In genomic region chr1:91685994-91686393, GRCh38 we compare ENCODE assay signal across 16 cellular contexts.
DNase-seq lines count a peak whose midpoint lies in the region; ATAC-seq and TF ChIP-seq lines count a peak whose summit lies in the region.
"Had no signal": no experiment of that assay in that cellular context is flagged by ENCODE, and none has a peak within 500 bp of the region (broad histone marks: within the 10 kb centered on the region; RNA-seq: fewer than 3 reads in every experiment).

No MANE protein-coding gene starts in this region.

- 54 to 64% (median 58%) methylated on average over 4 of the region's 4 CpGs for whole genome bisulfite sequencing in spleen, 5 donors

- H3K4me1 Mint-ChIP-seq in Caco-2 (ENCODE audit: low read depth, unreplicated experiment): peaks cover 8% of the 10 kb centered on the region

- POLR2A ChIA-PET in Caco-2 (lab: Charles Lee): no interaction called here

- H3K36me3 ChIP-seq in spleen: peaks cover 0 to 33% (median 9%) of the 10 kb centered on the region in 6 donors
- no peaks in the 10 kb centered on the region for H3K36me3 ChIP-seq in Caco-2 (ENCODE audit: control insufficient read depth, insufficient read depth, low read length)
- H3K36me3 ChIP-seq: cardiac muscle cell, HAP-1 had no signal

- H3K36me3 Mint-ChIP-seq in Caco-2 (ENCODE audit: insufficient read depth, unreplicated experiment): no peaks in the 10 kb centered on the region

- no peak for TF ChIP-seq CTCF in fibroblast of mammary gland (conservative IDR thresholded peaks at IDR 0.05; ENCODE audit: control insufficient read depth, insufficient read depth, low read depth, low read length)
- TF ChIP-seq CTCF in spleen (IDR thresholded peaks at IDR 0.05 in 8 of 11, conservative IDR thresholded peaks at IDR 0.05 in 3 of 11): no peak
- no peak for TF ChIP-seq CTCF in Caco-2 (IDR thresholded peaks at IDR 0.05; ENCODE audit: insufficient read depth in 1 of 2, low read depth in 1 of 2, low read length in 1 of 2, severe bottlenecking in 1 of 2, unreplicated experiment in 1 of 2)

- H3K27me3 Mint-ChIP-seq in Caco-2 (ENCODE audit: insufficient read depth, unreplicated experiment): no peaks in the 10 kb centered on the region
- H3K27me3 Mint-ChIP-seq: activated CD8-positive, alpha-beta memory T cell treated with anti-CD3 and anti-CD28 coated beads, Interleukin-2, amount 10 ng/mL, durations not matched to agents 7 days and 5 days; activated naive CD4-positive, alpha-beta T cell treated with anti-CD3 and anti-CD28 coated beads, Interleukin-2, amount 10 ng/mL, durations not matched to agents 7 days and 5 days; stimulated activated naive CD8-positive, alpha-beta T cell treated with anti-CD3 and anti-CD28 coated beads, Interleukin-15, Interleukin-2, amounts not matched to agents 100 ng/mL and 50 ng/mL, for 24 hours had no signal

- no peak overlapping the region for H3K4me3 Mint-ChIP-seq in Caco-2 (ENCODE audit: unreplicated experiment)
- H3K4me3 Mint-ChIP-seq: activated CD8-positive, alpha-beta memory T cell treated with anti-CD3 and anti-CD28 coated beads, Interleukin-2, amount 10 ng/mL, durations not matched to agents 7 days and 5 days; activated naive CD4-positive, alpha-beta T cell treated with anti-CD3 and anti-CD28 coated beads, Interleukin-2, amount 10 ng/mL, durations not matched to agents 7 days and 5 days; stimulated activated naive CD8-positive, alpha-beta T cell treated with anti-CD3 and anti-CD28 coated beads, Interleukin-15, Interleukin-2, amounts not matched to agents 100 ng/mL and 50 ng/mL, for 24 hours had no signal

- H3K9me3 Mint-ChIP-seq in Caco-2 (ENCODE audit: unreplicated experiment): no peaks in the 10 kb centered on the region
- H3K9me3 Mint-ChIP-seq: stimulated activated naive CD8-positive, alpha-beta T cell treated with anti-CD3 and anti-CD28 coated beads, Interleukin-15, Interleukin-2, amounts not matched to agents 100 ng/mL and 50 ng/mL, for 24 hours had no signal

- no TSS peak for BruUV-seq in Caco-2 (replicated peaks; lab: Mats Ljungman, UMichigan)

- CTCF ChIA-PET in Caco-2 (lab: Charles Lee): no interaction called here

- H3K4me3 ChIP-seq in fibroblast of mammary gland (ENCODE audit: control insufficient read depth, low read depth, low read length) (no peak overlapping the region), spleen (no peak overlapping the region), Caco-2 (ENCODE audit: low read depth, low read length) (no peak overlapping the region)
- H3K4me3 ChIP-seq: cardiac muscle cell, HAP-1, sigmoid colon, SK-N-MC had no signal

- H3K27ac Mint-ChIP-seq in Caco-2 (ENCODE audit: unreplicated experiment): no peak overlapping the region
- H3K27ac Mint-ChIP-seq: activated CD8-positive, alpha-beta memory T cell treated with anti-CD3 and anti-CD28 coated beads, Interleukin-2, amount 10 ng/mL, durations not matched to agents 7 days and 5 days; stimulated activated naive CD8-positive, alpha-beta T cell treated with anti-CD3 and anti-CD28 coated beads, Interleukin-15, Interleukin-2, amounts not matched to agents 100 ng/mL and 50 ng/mL, for 24 hours had no signal

- TF ChIP-seq POLR2A in spleen (IDR thresholded peaks at IDR 0.05): no peak

- no peak for ATAC-seq in GM21723 (IDR thresholded peaks at IDR 0.05; ENCODE audit: unreplicated experiment)
- ATAC-seq: activated CD8-positive, alpha-beta memory T cell treated with anti-CD3 and anti-CD28 coated beads, Interleukin-2, amount 10 ng/mL, durations not matched to agents 7 days and 5 days had no signal

- H3K9me3 ChIP-seq in spleen: no peaks in the 10 kb centered on the region
- no peaks in the 10 kb centered on the region for H3K9me3 ChIP-seq in Caco-2
- H3K9me3 ChIP-seq: HAP-1, sigmoid colon had no signal

- intact Hi-C loops in spleen (cut with DNase I; ENCODE audit: low total_unique reads): no loop called here
- intact Hi-C loops in Caco-2 (cut with micrococcal nuclease; ENCODE audit: unreplicated experiment): no loop called here

- DNase-seq in NCI-H510A treated with DMSO at 0.1 percent for 48 hours (lab: John Stamatoyannopoulos, UW) (peak; percentile 30), NCI-H510A (lab: John Stamatoyannopoulos, UW) (no peak), NCI-H446 treated with DMSO at 0.1 percent for 48 hours (lab: John Stamatoyannopoulos, UW) (peak; percentile 27), fibroblast of mammary gland (ENCODE audit: low read depth) (peak; percentile 22), spleen (no peak), Caco-2 (no peak), GDM1 (lab: John Stamatoyannopoulos, UW) (no peak)
- DNase-seq: activated CD8-positive, alpha-beta memory T cell treated with anti-CD3 and anti-CD28 coated beads, Interleukin-2, amount 10 ng/mL, durations not matched to agents 7 days and 5 days; activated naive CD4-positive, alpha-beta T cell treated with anti-CD3 and anti-CD28 coated beads, Interleukin-2, amount 10 ng/mL, durations not matched to agents 7 days and 5 days; NCI-H1417; sigmoid colon had no signal

- H3K27ac ChIP-seq in spleen: peak overlapping the region in 7 of 8 donors; percentile 61 to 82 (median 72)
- H3K27ac ChIP-seq: cardiac muscle cell, SK-N-MC had no signal

- no peaks in the 10 kb centered on the region for H3K27me3 ChIP-seq in spleen (replicated peaks in 1 of 7)
- H3K27me3 ChIP-seq in Caco-2 (replicated peaks; ENCODE audit: control insufficient read depth, insufficient read depth, low read length): no peaks in the 10 kb centered on the region
- H3K27me3 ChIP-seq: cardiac muscle cell, sigmoid colon had no signal

- peaks cover 36 to 86% (median 63%) of the 10 kb centered on the region in 6 donors for H3K4me1 ChIP-seq in spleen
- H3K4me1 ChIP-seq in Caco-2: no peaks in the 10 kb centered on the region

Comparison
In these comparisons a context has a peak if more than half of its experiments do, and no peak if none do; other contexts are left out.
1. DNase-seq: peak in NCI-H510A treated with DMSO at 0.1 percent for 48 hours (single experiment), NCI-H446 treated with DMSO at 0.1 percent for 48 hours (single experiment) and fibroblast of mammary gland (single experiment); none in NCI-H510A (single experiment), spleen (single experiment), Caco-2 (0 of 2) and GDM1 (single experiment).